ENCODE assay signal across 8 cellular contexts in the genomic region with DNA sequence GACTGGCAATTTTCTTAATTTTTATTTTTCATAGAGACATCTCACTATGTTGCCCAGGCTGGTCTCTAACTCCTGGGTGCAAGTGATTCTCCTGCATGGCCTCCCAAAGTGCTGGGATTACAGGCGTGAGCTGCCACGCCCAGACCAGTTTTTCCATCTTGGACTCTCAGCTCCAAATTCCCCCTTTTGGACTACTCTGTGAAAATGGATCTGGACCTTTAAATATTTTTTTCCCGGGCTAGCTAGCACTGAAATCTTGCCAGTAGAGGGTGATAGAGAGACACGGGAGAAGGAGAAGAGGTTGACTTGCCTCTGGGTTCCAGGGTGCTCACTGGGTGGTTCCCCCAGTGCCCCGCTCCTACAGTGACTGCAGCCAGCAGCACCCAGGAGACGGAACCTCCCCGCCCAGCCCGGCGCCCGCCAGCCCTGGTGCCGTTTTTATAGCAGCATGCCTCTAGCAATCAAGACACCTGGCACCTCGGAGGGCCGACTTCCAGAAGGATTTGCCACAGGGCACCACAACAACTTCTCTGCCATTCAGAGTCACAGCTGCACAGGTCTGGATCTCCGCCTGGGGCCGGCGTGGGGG. TPM values are rescaled to one million over a fixed set of nuclear protein-coding genes. Genes with fewer than 3 reads are reported as not detected.
A peak's percentile ranks its signal among the peaks of the same experiment; 100 is the strongest.
DNase-seq lines count a peak whose midpoint lies in the region; ATAC-seq, FAIRE-seq and TF ChIP-seq lines count a peak whose summit lies in the region.

No MANE protein-coding gene starts in this region.

- no peak overlapping the region for H2BK5ac ChIP-seq in H1 (ENCODE audit: low read depth, low read length)

- H3K9ac ChIP-seq in H1 (replicated peaks in 1 of 4; ENCODE audit: extremely low read depth in 1 of 4, low read depth in 3 of 4, low read length in 3 of 4) = no peak overlapping the region

- H4K8ac ChIP-seq in H1 (ENCODE audit: extremely low read depth, insufficient read depth, low read length) = peak overlapping the region; percentile 68; the same call in 1 of the 2 replicates

- H3K18ac ChIP-seq in H1 (ENCODE audit: extremely low read depth, low read length) = no peak overlapping the region

- no peaks in the 10 kb centered on the region for H3K79me2 ChIP-seq in H1 (ENCODE audit: control insufficient read depth in 1 of 2, insufficient read depth in 2 of 2, low read length in 2 of 2)

- H2AFZ ChIP-seq in H1 (ENCODE audit: low read length) = no peak overlapping the region

- no peak overlapping the region for H2BK12ac ChIP-seq in H1 (ENCODE audit: low read depth, low read length)

- no peak overlapping the region for H2BK120ac ChIP-seq in H1 (replicated peaks; ENCODE audit: low read depth, low read length)

- no peaks in the 10 kb centered on the region for H3K36me3 ChIP-seq in CD8-positive, alpha-beta T cell (ENCODE audit: insufficient read depth, low read length)
- no peaks in the 10 kb centered on the region for H3K36me3 ChIP-seq in H1 (ENCODE audit: control insufficient read depth in 2 of 4, insufficient read depth in 4 of 4, low read length in 3 of 4)

- no peaks in the 10 kb centered on the region for H3K79me1 ChIP-seq in H1 (ENCODE audit: low read depth, low read length)

- TF ChIP-seq POLR2A in H1 (IDR thresholded peaks at IDR 0.05; ENCODE audit: control extremely low read depth in 1 of 2, low read depth in 2 of 2, low read length in 2 of 2) = no peak

- H3K4me3 Mint-ChIP-seq in CD8-positive, alpha-beta T cell = no peak overlapping the region
- H3K4me3 Mint-ChIP-seq in WTC11 = no peak overlapping the region
- H3K4me3 Mint-ChIP-seq in stimulated activated naive CD8-positive, alpha-beta T cell treated with anti-CD3 and anti-CD28 coated beads, Interleukin-15, amount 100 ng/mL, for 72 hours = peak overlapping the region; percentile 54 to 68

- ATAC-seq in CD8-positive, alpha-beta T cell = peak; percentile 93
- peak; percentile 96 for ATAC-seq in HG03280 (IDR thresholded peaks at IDR 0.05; ENCODE audit: unreplicated experiment)
- peak; percentile 87 for ATAC-seq in WTC11
- ATAC-seq in stimulated activated naive CD8-positive, alpha-beta T cell treated with anti-CD3 and anti-CD28 coated beads, Interleukin-15, amount 100 ng/mL, for 72 hours = peak; percentile 96

- H3K4me3 ChIP-seq in CD8-positive, alpha-beta T cell (ENCODE audit: low read depth, low read length) = no peak overlapping the region
- no peak overlapping the region for H3K4me3 ChIP-seq in H1 (ENCODE audit: extremely low read depth in 1 of 4, insufficient read depth in 2 of 4, low read depth in 3 of 4, low read length in 4 of 4)

- H4K91ac ChIP-seq in H1 (replicated peaks; ENCODE audit: insufficient read length, low read length) = no peak overlapping the region

- FAIRE-seq in GM19239 (lab: Jason Lieb, UNC) (peak; percentile 82), H1 (lab: Jason Lieb, UNC) (no peak)

- no peak overlapping the region for H2AK5ac ChIP-seq in H1 (ENCODE audit: low read depth, low read length)

- 36% methylated on average over 16 of the region's 16 CpGs; no CpG with 5 or more reads in 1 of the 2 experiments for WGBS in H1 (ENCODE audit: extremely low coverage in 1 of 2, insufficient coverage in 1 of 2, insufficient read length in 1 of 2, insufficient replicate concordance in 2 of 2, low coverage in 1 of 2, low lambda C conversion rate in 2 of 2, missing lambda C conversion rate in 1 of 2), 2 experiments

- H3K23ac ChIP-seq in H1 (ENCODE audit: insufficient read length) = no peak overlapping the region

- no peak overlapping the region for H2BK20ac ChIP-seq in H1 (ENCODE audit: low read length)

- no peak overlapping the region for H2BK15ac ChIP-seq in H1 (ENCODE audit: low read length)

- CTCF ChIA-PET in CD8-positive, alpha-beta T cell (lab: Charles Lee) = interaction anchor here (0.7 to 2.1 kb wide), 5 partner anchors 8 to 200 kb away, joined by 3 to 16 read pairs (median 4); no protein-coding TSS in a partner anchor
- CTCF ChIA-PET in WTC11 (lab: Charles Lee) = interaction anchor here (0.6 to 2.2 kb wide), 20 partner anchors 9 to 636 kb away, joined by 3 to 17 read pairs (median 4); partner anchors contain the start of genes CNST, SCCPDH and TFB2M
- CTCF ChIA-PET in H1 (lab: Charles Lee; ENCODE audit: partially characterized antibody) = interaction anchor here (0.7 to 11.0 kb wide), 27 partner anchors 7 to 231 kb away, joined by 3 to 91 read pairs (median 4); partner anchors contain the start of gene SMYD3

- no peak overlapping the region for H3K4ac ChIP-seq in H1 (replicated peaks; ENCODE audit: insufficient read length, low read depth, low read length)

- H3K27me3 Mint-ChIP-seq in CD8-positive, alpha-beta T cell (ENCODE audit: low read depth) = no peaks in the 10 kb centered on the region
- H3K27me3 Mint-ChIP-seq in WTC11 (ENCODE audit: low read depth) = peaks cover 9% of the 10 kb centered on the region; the same call in 1 of the 2 replicates
- no peaks in the 10 kb centered on the region for H3K27me3 Mint-ChIP-seq in stimulated activated naive CD8-positive, alpha-beta T cell treated with anti-CD3 and anti-CD28 coated beads, Interleukin-15, amount 100 ng/mL, for 72 hours

- H4K20me1 ChIP-seq in H1 (replicated peaks in 1 of 2; ENCODE audit: control insufficient read depth in 1 of 2, insufficient read depth in 2 of 2, low read length in 2 of 2) = no peaks in the 10 kb centered on the region

- no peaks in the 10 kb centered on the region for H3K9me3 ChIP-seq in CD8-positive, alpha-beta T cell (ENCODE audit: low read length)
- H3K9me3 ChIP-seq in H1 (ENCODE audit: insufficient read depth in 2 of 2, low read depth in 1 of 2, low read length in 1 of 2) = no peaks in the 10 kb centered on the region

- H3K9me3 Mint-ChIP-seq in CD8-positive, alpha-beta T cell = peaks cover 2% of the 10 kb centered on the region
- peaks cover 19% of the 10 kb centered on the region for H3K9me3 Mint-ChIP-seq in WTC11
- H3K9me3 Mint-ChIP-seq in stimulated activated naive CD8-positive, alpha-beta T cell treated with anti-CD3 and anti-CD28 coated beads, Interleukin-15, amount 100 ng/mL, for 72 hours = peaks cover 0 to 7% of the 10 kb centered on the region in 2 donors

- H3K4me2 ChIP-seq in H1 (ENCODE audit: insufficient read depth in 1 of 2, low read depth in 2 of 2, low read length in 2 of 2) = peak overlapping the region in 1 of 2 experiments; percentile 39; a peak in 1 of 4 replicates

- H3K23me2 ChIP-seq in H1 (ENCODE audit: low read depth, low read length) = no peaks in the 10 kb centered on the region

- TF ChIP-seq EP300 in H1 (IDR thresholded peaks at IDR 0.05; ENCODE audit: borderline replicate concordance in 1 of 2, low read depth in 2 of 2, low read length in 2 of 2) = no peak

- intact Hi-C loops in CD8-positive, alpha-beta T cell (cut with DNase I, micrococcal nuclease) = loop anchor here in 1 of 2 experiments (2.0 kb wide), 1 partner anchor 65 kb away; no protein-coding TSS in a partner anchor

- H3K4me1 Mint-ChIP-seq in CD8-positive, alpha-beta T cell (ENCODE audit: low read depth) = peaks cover 4% of the 10 kb centered on the region
- no peaks in the 10 kb centered on the region for H3K4me1 Mint-ChIP-seq in WTC11
- peaks cover 9% of the 10 kb centered on the region for H3K4me1 Mint-ChIP-seq in stimulated activated naive CD8-positive, alpha-beta T cell treated with anti-CD3 and anti-CD28 coated beads, Interleukin-15, amount 100 ng/mL, for 72 hours

- H3K4me1 ChIP-seq in CD8-positive, alpha-beta T cell (ENCODE audit: insufficient read depth, low read length) = peaks cover 7% of the 10 kb centered on the region
- H3K4me1 ChIP-seq in H1 (replicated peaks in 1 of 4; ENCODE audit: control insufficient read depth in 3 of 4, insufficient read depth in 4 of 4, low read length in 3 of 4) = no peaks in the 10 kb centered on the region

- no peak overlapping the region for H3K27ac ChIP-seq in CD8-positive, alpha-beta T cell (ENCODE audit: low read depth, low read length)
- no peak overlapping the region for H3K27ac ChIP-seq in H1 (ENCODE audit: low read depth, low read length)

- H4K5ac ChIP-seq in H1 (ENCODE audit: insufficient read length, low read depth, low read length) = no peak overlapping the region

- H3K14ac ChIP-seq in H1 (ENCODE audit: insufficient read length) = no peak overlapping the region

- no peaks in the 10 kb centered on the region for H3K27me3 ChIP-seq in CD8-positive, alpha-beta T cell (ENCODE audit: insufficient read depth, low read length)
- no peaks in the 10 kb centered on the region for H3K27me3 ChIP-seq in H1 (replicated peaks in 1 of 4; ENCODE audit: control insufficient read depth in 3 of 4, extremely low read depth in 1 of 4, insufficient read depth in 3 of 4, low read length in 3 of 4)

- H3K36me3 Mint-ChIP-seq in CD8-positive, alpha-beta T cell = no peaks in the 10 kb centered on the region
- H3K36me3 Mint-ChIP-seq in WTC11 = peaks cover 19% of the 10 kb centered on the region

- DNase-seq in CD8-positive, alpha-beta T cell = peak in 4 of 7 experiments; percentile 8 to 52 (median 30)
- DNase-seq in GM19239 (ENCODE audit: insufficient read length, low spot score) = peak; percentile 86
- peak; percentile 67 for DNase-seq in NCI-H2227 treated with DMSO at 0.1 percent for 48 hours (lab: John Stamatoyannopoulos, UW)
- DNase-seq in WTC11 (ENCODE audit: low spot score) = peak; percentile 49
- peak; percentile 25 to 74 for DNase-seq in H1 (ENCODE audit: low read depth in 1 of 2, low spot score in 2 of 2)
- DNase-seq in midbrain (lab: John Stamatoyannopoulos, UW) = peak; percentile 80
- DNase-seq in stimulated activated naive CD8-positive, alpha-beta T cell treated with anti-CD3 and anti-CD28 coated beads, Interleukin-15, amount 100 ng/mL, for 72 hours = peak; percentile 48 to 51

- TF ChIP-seq CTCF in CD8-positive, alpha-beta T cell (IDR thresholded peaks at IDR 0.05) = peak; percentile 54
- peak; percentile 47 for TF ChIP-seq CTCF in WTC11 (IDR thresholded peaks at IDR 0.05)
- peak; percentile 46 to 78 (median 73) for TF ChIP-seq CTCF in H1 (IDR thresholded peaks at IDR 0.05; ENCODE audit: control extremely low read depth in 1 of 3, insufficient read depth in 1 of 3, low read depth in 1 of 3, low read length in 3 of 3)

- H3K27ac Mint-ChIP-seq in CD8-positive, alpha-beta T cell = no peak overlapping the region
- no peak overlapping the region for H3K27ac Mint-ChIP-seq in WTC11
- no peak overlapping the region for H3K27ac Mint-ChIP-seq in stimulated activated naive CD8-positive, alpha-beta T cell treated with anti-CD3 and anti-CD28 coated beads, Interleukin-15, amount 100 ng/mL, for 72 hours

- no peak overlapping the region for H3K56ac ChIP-seq in H1 (replicated peaks; ENCODE audit: insufficient read length, low read depth, low read length)

- POLR2A ChIA-PET in CD8-positive, alpha-beta T cell (lab: Charles Lee) = no interaction called here
- POLR2A ChIA-PET in WTC11 (lab: Charles Lee) (no interaction called here), H1 (lab: Charles Lee; ENCODE audit: partially characterized antibody) (interaction anchor here (1.1 to 1.4 kb wide), 2 partner anchors 8 to 11 kb away, joined by 3 read pairs; no protein-coding TSS in a partner anchor)

- peak; percentile 70 to 78 for TF ChIP-seq RAD21 in H1 (IDR thresholded peaks at IDR 0.05 in 1 of 2, conservative IDR thresholded peaks at IDR 0.05 in 1 of 2; ENCODE audit: low read depth in 2 of 2, low read length in 2 of 2)

RNA-seq across cellular contexts. Expression of gene SCCPDH, which starts 34.7 kb away (rescaled TPM):
- 1 to 10 TPM; 5.4 to 6.0 TPM for total RNA-seq in CD8-positive, alpha-beta T cell
- 10.9 to 13.0 TPM (median 12.4 TPM) in 3 replicates for total RNA-seq in WTC11 (2021)
- 17.0 and 17.2 TPM in 2 replicates for total RNA-seq in H1 (2021; fragmentation: NEBNext Ultra II Directional; extraction: Animal tissue kit (Norgen Biotek cat#: 25700))
- polyA plus RNA-seq in H1 (2011; rRNA removed) = 6.2 and 9.5 TPM in 2 replicates
- 10.8 TPM for polyA plus RNA-seq in H1 (2011; cell fraction: cytosol; rRNA removed)
- polyA plus RNA-seq in H1 (2011; cell fraction: nucleus; rRNA removed) = 4.1 TPM
- 13.8 to 17.7 TPM (median 14.6 TPM) in 4 replicates for polyA plus RNA-seq in H1 (2012, experiment 1 of 2)
- polyA plus RNA-seq in H1 (2012, experiment 2 of 2) = 4.3 TPM
- polyA plus RNA-seq in H1 (2013, experiment 1 of 2) = 10.3 TPM
- 11.6 TPM for polyA plus RNA-seq in H1 (2013, experiment 2 of 2)
- 5.9 and 8.5 TPM in 2 replicates for polyA minus RNA-seq in H1 (2011; rRNA and poly(A)+ RNA removed)
- 5.9 TPM for polyA minus RNA-seq in H1 (2011; cell fraction: cytosol; rRNA and poly(A)+ RNA removed)
- 8.3 TPM for polyA minus RNA-seq in H1 (2011; cell fraction: nucleus; rRNA and poly(A)+ RNA removed)

Comparison
In these comparisons a context has a peak if more than half of its experiments do, and no peak if none do; other contexts are left out.
1. DNase-seq: peak in every context shown above with its lines; median percentile 86 in GM19239; 80 in midbrain; 67 in NCI-H2227 treated with DMSO at 0.1 percent for 48 hours; 50 in H1; 50 in stimulated activated naive CD8-positive, alpha-beta T cell treated with anti-CD3 and anti-CD28 coated beads, Interleukin-15, amount 100 ng/mL, for 72 hours; 49 in WTC11; 30 in CD8-positive, alpha-beta T cell.
2. H3K4me3 Mint-ChIP-seq: peak in stimulated activated naive CD8-positive, alpha-beta T cell treated with anti-CD3 and anti-CD28 coated beads, Interleukin-15, amount 100 ng/mL, for 72 hours (2 of 2); none in CD8-positive, alpha-beta T cell (single experiment) and WTC11 (single experiment).
3. Peak in every context shown above with its lines, with median percentiles within 50 percentile points of each other: ATAC-seq and CTCF ChIP-seq.